In the genomic region with DNA sequence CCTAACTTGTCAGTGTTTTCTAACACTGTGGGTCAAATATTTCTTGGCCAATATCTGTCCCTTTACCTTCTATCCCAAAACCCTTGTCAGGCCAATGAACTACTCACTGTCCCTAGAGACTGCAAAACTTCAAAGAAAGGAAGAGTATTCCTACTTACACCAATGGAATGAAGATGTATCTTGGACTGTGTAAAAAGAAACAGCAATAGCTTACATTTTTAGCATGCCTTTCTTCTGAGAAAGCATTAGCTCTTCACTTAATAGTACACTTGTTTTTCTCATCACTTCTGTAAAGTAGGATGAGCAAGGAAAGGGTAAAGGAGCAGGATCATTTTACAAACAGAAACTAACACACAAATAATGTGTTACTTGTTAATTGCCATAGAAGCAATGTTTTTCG, we compare ENCODE assay signal across 1 cellular context.
TF ChIP-seq lines count a peak whose summit lies in the region.

No MANE protein-coding gene starts in this region.

TF ChIP-seq in GM23338, 12 proteins besides CTCF, POLR2A, EP300 and RAD21 (continued from another document):
- TF ChIP-seq, protein P1, sequence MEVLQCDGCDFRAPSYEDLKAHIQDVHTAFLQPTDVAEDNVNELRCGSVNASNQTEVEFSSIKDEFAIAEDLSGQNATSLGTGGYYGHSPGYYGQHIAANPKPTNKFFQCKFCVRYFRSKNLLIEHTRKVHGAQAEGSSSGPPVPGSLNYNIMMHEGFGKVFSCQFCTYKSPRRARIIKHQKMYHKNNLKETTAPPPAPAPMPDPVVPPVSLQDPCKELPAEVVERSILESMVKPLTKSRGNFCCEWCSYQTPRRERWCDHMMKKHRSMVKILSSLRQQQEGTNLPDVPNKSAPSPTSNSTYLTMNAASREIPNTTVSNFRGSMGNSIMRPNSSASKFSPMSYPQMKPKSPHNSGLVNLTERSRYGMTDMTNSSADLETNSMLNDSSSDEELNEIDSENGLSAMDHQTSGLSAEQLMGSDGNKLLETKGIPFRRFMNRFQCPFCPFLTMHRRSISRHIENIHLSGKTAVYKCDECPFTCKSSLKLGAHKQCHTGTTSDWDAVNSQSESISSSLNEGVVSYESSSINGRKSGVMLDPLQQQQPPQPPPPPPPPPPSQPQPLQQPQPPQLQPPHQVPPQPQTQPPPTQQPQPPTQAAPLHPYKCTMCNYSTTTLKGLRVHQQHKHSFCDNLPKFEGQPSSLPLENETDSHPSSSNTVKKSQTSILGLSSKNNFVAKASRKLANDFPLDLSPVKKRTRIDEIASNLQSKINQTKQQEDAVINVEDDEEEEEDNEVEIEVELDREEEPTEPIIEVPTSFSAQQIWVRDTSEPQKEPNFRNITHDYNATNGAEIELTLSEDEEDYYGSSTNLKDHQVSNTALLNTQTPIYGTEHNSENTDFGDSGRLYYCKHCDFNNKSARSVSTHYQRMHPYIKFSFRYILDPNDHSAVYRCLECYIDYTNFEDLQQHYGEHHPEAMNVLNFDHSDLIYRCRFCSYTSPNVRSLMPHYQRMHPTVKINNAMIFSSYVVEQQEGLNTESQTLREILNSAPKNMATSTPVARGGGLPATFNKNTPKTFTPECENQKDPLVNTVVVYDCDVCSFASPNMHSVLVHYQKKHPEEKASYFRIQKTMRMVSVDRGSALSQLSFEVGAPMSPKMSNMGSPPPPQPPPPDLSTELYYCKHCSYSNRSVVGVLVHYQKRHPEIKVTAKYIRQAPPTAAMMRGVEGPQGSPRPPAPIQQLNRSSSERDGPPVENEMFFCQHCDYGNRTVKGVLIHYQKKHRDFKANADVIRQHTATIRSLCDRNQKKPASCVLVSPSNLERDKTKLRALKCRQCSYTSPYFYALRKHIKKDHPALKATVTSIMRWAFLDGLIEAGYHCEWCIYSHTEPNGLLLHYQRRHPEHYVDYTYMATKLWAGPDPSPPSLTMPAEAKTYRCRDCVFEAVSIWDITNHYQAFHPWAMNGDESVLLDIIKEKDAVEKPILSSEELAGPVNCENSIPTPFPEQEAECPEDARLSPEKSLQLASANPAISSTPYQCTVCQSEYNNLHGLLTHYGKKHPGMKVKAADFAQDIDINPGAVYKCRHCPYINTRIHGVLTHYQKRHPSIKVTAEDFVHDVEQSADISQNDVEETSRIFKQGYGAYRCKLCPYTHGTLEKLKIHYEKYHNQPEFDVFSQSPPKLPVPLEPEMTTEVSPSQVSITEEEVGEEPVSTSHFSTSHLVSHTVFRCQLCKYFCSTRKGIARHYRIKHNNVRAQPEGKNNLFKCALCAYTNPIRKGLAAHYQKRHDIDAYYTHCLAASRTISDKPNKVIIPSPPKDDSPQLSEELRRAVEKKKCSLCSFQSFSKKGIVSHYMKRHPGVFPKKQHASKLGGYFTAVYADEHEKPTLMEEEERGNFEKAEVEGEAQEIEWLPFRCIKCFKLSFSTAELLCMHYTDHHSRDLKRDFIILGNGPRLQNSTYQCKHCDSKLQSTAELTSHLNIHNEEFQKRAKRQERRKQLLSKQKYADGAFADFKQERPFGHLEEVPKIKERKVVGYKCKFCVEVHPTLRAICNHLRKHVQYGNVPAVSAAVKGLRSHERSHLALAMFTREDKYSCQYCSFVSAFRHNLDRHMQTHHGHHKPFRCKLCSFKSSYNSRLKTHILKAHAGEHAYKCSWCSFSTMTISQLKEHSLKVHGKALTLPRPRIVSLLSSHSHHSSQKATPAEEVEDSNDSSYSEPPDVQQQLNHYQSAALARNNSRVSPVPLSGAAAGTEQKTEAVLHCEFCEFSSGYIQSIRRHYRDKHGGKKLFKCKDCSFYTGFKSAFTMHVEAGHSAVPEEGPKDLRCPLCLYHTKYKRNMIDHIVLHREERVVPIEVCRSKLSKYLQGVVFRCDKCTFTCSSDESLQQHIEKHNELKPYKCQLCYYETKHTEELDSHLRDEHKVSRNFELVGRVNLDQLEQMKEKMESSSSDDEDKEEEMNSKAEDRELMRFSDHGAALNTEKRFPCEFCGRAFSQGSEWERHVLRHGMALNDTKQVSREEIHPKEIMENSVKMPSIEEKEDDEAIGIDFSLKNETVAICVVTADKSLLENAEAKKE (CRISPR knock-in tag; IDR thresholded peaks at IDR 0.05), result no peak
- no peak for TF ChIP-seq STAT1 (IDR thresholded peaks at IDR 0.05; ENCODE audit: unreplicated experiment)
- no peak for TF ChIP-seq ZNF114 (CRISPR knock-in tag; IDR thresholded peaks at IDR 0.05)
- no peak for TF ChIP-seq EZH2phosphoT487 (IDR thresholded peaks at IDR 0.05; ENCODE audit: unreplicated experiment)
- no peak for TF ChIP-seq EZH2 (IDR thresholded peaks at IDR 0.05; ENCODE audit: low read depth, unreplicated experiment)
- no peak for TF ChIP-seq POLR2AphosphoS5 (IDR thresholded peaks at IDR 0.05; ENCODE audit: low read depth)
- TF ChIP-seq, protein P2, sequence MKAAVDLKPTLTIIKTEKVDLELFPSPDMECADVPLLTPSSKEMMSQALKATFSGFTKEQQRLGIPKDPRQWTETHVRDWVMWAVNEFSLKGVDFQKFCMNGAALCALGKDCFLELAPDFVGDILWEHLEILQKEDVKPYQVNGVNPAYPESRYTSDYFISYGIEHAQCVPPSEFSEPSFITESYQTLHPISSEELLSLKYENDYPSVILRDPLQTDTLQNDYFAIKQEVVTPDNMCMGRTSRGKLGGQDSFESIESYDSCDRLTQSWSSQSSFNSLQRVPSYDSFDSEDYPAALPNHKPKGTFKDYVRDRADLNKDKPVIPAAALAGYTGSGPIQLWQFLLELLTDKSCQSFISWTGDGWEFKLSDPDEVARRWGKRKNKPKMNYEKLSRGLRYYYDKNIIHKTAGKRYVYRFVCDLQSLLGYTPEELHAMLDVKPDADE (IDR thresholded peaks at IDR 0.05), result no peak
TF ChIP-seq in GM23338: peak in this region for 0.
